ENCODE assay signal across 14 cellular contexts in genomic region chr2:180707175-180707866, GRCh38.
"Had no signal": no experiment of that assay in that cellular context is flagged by ENCODE, and none has a peak within 500 bp of the region (broad histone marks: within the 10 kb centered on the region; RNA-seq: fewer than 3 reads in every experiment).

No MANE protein-coding gene starts in this region.

- DNase-seq: activated CD4-positive, alpha-beta T cell treated with anti-CD3 and anti-CD28 coated beads, Interleukin-2, amount 10 ng/mL, durations not matched to agents 24 days and 14 days; activated CD4-positive, CD25-positive, alpha-beta regulatory T cell; activated naive CD4-positive, alpha-beta T cell; activated naive CD8-positive, alpha-beta T cell treated with anti-CD3 and anti-CD28 coated beads, Interleukin-2, amount 10 ng/mL, durations not matched to agents 7 days and 5 days; activated T-cell treated with anti-CD3 and anti-CD28 coated beads for 4 hours; natural killer cell; stimulated activated naive CD8-positive, alpha-beta T cell treated with anti-CD3 and anti-CD28 coated beads, Interleukin-15, Interleukin-2, amounts not matched to agents 100 U/mL and 50 U/mL, for 24 hours; trophoblast cell had no signal

- H3K27me3 Mint-ChIP-seq: activated CD4-positive, alpha-beta T cell treated with anti-CD3 and anti-CD28 coated beads, Interleukin-2, amount 10 ng/mL, durations not matched to agents 24 days and 14 days; activated naive CD8-positive, alpha-beta T cell treated with anti-CD3 and anti-CD28 coated beads, Interleukin-2, amount 10 ng/mL, durations not matched to agents 7 days and 5 days; progenitor cell of endocrine pancreas had no signal

- H3K27ac Mint-ChIP-seq: activated CD4-positive, alpha-beta T cell treated with anti-CD3 and anti-CD28 coated beads, Interleukin-2, amount 10 ng/mL, durations not matched to agents 24 days and 14 days; activated naive CD8-positive, alpha-beta T cell treated with anti-CD3 and anti-CD28 coated beads, Interleukin-2, amount 10 ng/mL, durations not matched to agents 7 days and 5 days; natural killer cell; progenitor cell of endocrine pancreas had no signal

- H3K4me1 ChIP-seq: right atrium auricular region had no signal

- H3K9me3 Mint-ChIP-seq: activated CD4-positive, alpha-beta T cell treated with anti-CD3 and anti-CD28 coated beads, Interleukin-2, amount 10 ng/mL, durations not matched to agents 24 days and 14 days; activated naive CD8-positive, alpha-beta T cell treated with anti-CD3 and anti-CD28 coated beads, Interleukin-2, amount 10 ng/mL, durations not matched to agents 7 days and 5 days; central memory CD8-positive, alpha-beta T cell; natural killer cell had no signal

- H3K4me3 ChIP-seq: coronary artery, right atrium auricular region, skin epidermis had no signal

- H3K36me3 ChIP-seq: right atrium auricular region had no signal

- H3K4me3 Mint-ChIP-seq: activated CD4-positive, alpha-beta T cell treated with anti-CD3 and anti-CD28 coated beads, Interleukin-2, amount 10 ng/mL, durations not matched to agents 24 days and 14 days; activated naive CD8-positive, alpha-beta T cell treated with anti-CD3 and anti-CD28 coated beads, Interleukin-2, amount 10 ng/mL, durations not matched to agents 7 days and 5 days; central memory CD8-positive, alpha-beta T cell; natural killer cell had no signal

- H3K36me3 Mint-ChIP-seq: activated naive CD8-positive, alpha-beta T cell treated with anti-CD3 and anti-CD28 coated beads, Interleukin-2, amount 10 ng/mL, durations not matched to agents 7 days and 5 days; brain; natural killer cell had no signal

- H3K27me3 ChIP-seq: right atrium auricular region had no signal

- H3K4me1 Mint-ChIP-seq: activated CD4-positive, alpha-beta T cell treated with anti-CD3 and anti-CD28 coated beads, Interleukin-2, amount 10 ng/mL, durations not matched to agents 24 days and 14 days; activated naive CD8-positive, alpha-beta T cell treated with anti-CD3 and anti-CD28 coated beads, Interleukin-2, amount 10 ng/mL, durations not matched to agents 7 days and 5 days; central memory CD8-positive, alpha-beta T cell; natural killer cell had no signal

- ATAC-seq: natural killer cell; stimulated activated naive CD8-positive, alpha-beta T cell treated with anti-CD3 and anti-CD28 coated beads, Interleukin-15, Interleukin-2, amounts not matched to agents 100 U/mL and 50 U/mL, for 24 hours had no signal

- H3K27ac ChIP-seq: coronary artery, right atrium auricular region, skin epidermis had no signal
